Comparison of ENCODE assay signal across 1 cellular context in the genomic region with DNA sequence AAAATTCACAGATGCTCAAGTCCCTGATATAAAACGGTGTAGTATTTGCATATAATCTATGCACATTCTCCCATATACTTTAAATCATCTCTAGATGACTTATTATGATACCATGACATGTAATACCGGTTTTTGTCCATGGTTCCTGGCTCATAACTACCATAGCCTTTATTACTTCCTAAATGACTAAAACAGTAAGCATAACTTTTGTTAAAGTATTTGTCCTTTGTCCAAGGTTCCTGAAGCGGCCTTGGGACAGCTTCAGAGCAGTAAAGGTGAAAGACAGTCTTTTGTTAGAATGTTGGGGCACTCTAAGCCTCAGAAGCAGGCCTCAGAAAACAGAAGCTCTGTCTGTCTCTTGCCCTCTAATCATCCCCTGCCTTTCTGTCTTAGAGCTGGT.
TF ChIP-seq lines count a peak whose summit lies in the region.

No MANE protein-coding gene starts in this region.

TF ChIP-seq in K562, 482 proteins besides CTCF, POLR2A, EP300 and RAD21:
- TF ChIP-seq ZNF121 (CRISPR knock-in tag; conservative IDR thresholded peaks at IDR 0.05), result no peak
- no peak for TF ChIP-seq ZNF3 (CRISPR knock-in tag; IDR thresholded peaks at IDR 0.05)
- no peak for TF ChIP-seq IRF2 (CRISPR knock-in tag; IDR thresholded peaks at IDR 0.05)
- no peak for TF ChIP-seq EP400 (IDR thresholded peaks at IDR 0.05)
- no peak for TF ChIP-seq MCM5 (IDR thresholded peaks at IDR 0.05; ENCODE audit: low read depth)
- TF ChIP-seq ARHGAP35 (IDR thresholded peaks at IDR 0.05; ENCODE audit: partially characterized antibody), result no peak
- no peak for TF ChIP-seq CSDE1 (IDR thresholded peaks at IDR 0.05)
- TF ChIP-seq KLF16 (IDR thresholded peaks at IDR 0.05), result no peak
- no peak for TF ChIP-seq HMG20A (CRISPR knock-in tag; conservative IDR thresholded peaks at IDR 0.05)
- TF ChIP-seq PPARD (CRISPR knock-in tag; IDR thresholded peaks at IDR 0.05), result no peak
- TF ChIP-seq ZNF778 (CRISPR knock-in tag; IDR thresholded peaks at IDR 0.05), result no peak
- TF ChIP-seq, protein P1, sequence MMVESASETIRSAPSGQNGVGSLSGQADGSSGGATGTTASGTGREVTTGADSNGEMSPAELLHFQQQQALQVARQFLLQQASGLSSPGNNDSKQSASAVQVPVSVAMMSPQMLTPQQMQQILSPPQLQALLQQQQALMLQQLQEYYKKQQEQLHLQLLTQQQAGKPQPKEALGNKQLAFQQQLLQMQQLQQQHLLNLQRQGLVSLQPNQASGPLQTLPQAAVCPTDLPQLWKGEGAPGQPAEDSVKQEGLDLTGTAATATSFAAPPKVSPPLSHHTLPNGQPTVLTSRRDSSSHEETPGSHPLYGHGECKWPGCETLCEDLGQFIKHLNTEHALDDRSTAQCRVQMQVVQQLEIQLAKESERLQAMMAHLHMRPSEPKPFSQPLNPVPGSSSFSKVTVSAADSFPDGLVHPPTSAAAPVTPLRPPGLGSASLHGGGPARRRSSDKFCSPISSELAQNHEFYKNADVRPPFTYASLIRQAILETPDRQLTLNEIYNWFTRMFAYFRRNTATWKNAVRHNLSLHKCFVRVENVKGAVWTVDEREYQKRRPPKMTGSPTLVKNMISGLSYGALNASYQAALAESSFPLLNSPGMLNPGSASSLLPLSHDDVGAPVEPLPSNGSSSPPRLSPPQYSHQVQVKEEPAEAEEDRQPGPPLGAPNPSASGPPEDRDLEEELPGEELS (CRISPR knock-in tag; IDR thresholded peaks at IDR 0.05; ENCODE audit: borderline replicate concordance), result no peak
- TF ChIP-seq NCOA2 (IDR thresholded peaks at IDR 0.05; ENCODE audit: partially characterized antibody in 2 of 2), result no peak
- TF ChIP-seq, protein P2, sequence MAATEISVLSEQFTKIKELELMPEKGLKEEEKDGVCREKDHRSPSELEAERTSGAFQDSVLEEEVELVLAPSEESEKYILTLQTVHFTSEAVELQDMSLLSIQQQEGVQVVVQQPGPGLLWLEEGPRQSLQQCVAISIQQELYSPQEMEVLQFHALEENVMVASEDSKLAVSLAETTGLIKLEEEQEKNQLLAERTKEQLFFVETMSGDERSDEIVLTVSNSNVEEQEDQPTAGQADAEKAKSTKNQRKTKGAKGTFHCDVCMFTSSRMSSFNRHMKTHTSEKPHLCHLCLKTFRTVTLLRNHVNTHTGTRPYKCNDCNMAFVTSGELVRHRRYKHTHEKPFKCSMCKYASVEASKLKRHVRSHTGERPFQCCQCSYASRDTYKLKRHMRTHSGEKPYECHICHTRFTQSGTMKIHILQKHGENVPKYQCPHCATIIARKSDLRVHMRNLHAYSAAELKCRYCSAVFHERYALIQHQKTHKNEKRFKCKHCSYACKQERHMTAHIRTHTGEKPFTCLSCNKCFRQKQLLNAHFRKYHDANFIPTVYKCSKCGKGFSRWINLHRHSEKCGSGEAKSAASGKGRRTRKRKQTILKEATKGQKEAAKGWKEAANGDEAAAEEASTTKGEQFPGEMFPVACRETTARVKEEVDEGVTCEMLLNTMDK (IDR thresholded peaks at IDR 0.05; ENCODE audit: borderline replicate concordance, insufficient read depth, low read depth, low read length, poor library complexity, severe bottlenecking), result no peak
- TF ChIP-seq, protein P3, sequence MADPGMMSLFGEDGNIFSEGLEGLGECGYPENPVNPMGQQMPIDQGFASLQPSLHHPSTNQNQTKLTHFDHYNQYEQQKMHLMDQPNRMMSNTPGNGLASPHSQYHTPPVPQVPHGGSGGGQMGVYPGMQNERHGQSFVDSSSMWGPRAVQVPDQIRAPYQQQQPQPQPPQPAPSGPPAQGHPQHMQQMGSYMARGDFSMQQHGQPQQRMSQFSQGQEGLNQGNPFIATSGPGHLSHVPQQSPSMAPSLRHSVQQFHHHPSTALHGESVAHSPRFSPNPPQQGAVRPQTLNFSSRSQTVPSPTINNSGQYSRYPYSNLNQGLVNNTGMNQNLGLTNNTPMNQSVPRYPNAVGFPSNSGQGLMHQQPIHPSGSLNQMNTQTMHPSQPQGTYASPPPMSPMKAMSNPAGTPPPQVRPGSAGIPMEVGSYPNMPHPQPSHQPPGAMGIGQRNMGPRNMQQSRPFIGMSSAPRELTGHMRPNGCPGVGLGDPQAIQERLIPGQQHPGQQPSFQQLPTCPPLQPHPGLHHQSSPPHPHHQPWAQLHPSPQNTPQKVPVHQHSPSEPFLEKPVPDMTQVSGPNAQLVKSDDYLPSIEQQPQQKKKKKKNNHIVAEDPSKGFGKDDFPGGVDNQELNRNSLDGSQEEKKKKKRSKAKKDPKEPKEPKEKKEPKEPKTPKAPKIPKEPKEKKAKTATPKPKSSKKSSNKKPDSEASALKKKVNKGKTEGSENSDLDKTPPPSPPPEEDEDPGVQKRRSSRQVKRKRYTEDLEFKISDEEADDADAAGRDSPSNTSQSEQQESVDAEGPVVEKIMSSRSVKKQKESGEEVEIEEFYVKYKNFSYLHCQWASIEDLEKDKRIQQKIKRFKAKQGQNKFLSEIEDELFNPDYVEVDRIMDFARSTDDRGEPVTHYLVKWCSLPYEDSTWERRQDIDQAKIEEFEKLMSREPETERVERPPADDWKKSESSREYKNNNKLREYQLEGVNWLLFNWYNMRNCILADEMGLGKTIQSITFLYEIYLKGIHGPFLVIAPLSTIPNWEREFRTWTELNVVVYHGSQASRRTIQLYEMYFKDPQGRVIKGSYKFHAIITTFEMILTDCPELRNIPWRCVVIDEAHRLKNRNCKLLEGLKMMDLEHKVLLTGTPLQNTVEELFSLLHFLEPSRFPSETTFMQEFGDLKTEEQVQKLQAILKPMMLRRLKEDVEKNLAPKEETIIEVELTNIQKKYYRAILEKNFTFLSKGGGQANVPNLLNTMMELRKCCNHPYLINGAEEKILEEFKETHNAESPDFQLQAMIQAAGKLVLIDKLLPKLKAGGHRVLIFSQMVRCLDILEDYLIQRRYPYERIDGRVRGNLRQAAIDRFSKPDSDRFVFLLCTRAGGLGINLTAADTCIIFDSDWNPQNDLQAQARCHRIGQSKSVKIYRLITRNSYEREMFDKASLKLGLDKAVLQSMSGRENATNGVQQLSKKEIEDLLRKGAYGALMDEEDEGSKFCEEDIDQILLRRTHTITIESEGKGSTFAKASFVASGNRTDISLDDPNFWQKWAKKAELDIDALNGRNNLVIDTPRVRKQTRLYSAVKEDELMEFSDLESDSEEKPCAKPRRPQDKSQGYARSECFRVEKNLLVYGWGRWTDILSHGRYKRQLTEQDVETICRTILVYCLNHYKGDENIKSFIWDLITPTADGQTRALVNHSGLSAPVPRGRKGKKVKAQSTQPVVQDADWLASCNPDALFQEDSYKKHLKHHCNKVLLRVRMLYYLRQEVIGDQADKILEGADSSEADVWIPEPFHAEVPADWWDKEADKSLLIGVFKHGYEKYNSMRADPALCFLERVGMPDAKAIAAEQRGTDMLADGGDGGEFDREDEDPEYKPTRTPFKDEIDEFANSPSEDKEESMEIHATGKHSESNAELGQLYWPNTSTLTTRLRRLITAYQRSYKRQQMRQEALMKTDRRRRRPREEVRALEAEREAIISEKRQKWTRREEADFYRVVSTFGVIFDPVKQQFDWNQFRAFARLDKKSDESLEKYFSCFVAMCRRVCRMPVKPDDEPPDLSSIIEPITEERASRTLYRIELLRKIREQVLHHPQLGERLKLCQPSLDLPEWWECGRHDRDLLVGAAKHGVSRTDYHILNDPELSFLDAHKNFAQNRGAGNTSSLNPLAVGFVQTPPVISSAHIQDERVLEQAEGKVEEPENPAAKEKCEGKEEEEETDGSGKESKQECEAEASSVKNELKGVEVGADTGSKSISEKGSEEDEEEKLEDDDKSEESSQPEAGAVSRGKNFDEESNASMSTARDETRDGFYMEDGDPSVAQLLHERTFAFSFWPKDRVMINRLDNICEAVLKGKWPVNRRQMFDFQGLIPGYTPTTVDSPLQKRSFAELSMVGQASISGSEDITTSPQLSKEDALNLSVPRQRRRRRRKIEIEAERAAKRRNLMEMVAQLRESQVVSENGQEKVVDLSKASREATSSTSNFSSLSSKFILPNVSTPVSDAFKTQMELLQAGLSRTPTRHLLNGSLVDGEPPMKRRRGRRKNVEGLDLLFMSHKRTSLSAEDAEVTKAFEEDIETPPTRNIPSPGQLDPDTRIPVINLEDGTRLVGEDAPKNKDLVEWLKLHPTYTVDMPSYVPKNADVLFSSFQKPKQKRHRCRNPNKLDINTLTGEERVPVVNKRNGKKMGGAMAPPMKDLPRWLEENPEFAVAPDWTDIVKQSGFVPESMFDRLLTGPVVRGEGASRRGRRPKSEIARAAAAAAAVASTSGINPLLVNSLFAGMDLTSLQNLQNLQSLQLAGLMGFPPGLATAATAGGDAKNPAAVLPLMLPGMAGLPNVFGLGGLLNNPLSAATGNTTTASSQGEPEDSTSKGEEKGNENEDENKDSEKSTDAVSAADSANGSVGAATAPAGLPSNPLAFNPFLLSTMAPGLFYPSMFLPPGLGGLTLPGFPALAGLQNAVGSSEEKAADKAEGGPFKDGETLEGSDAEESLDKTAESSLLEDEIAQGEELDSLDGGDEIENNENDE (IDR thresholded peaks at IDR 0.05; ENCODE audit: low read depth, low read length), result no peak
- no peak for TF ChIP-seq CBX8 (IDR thresholded peaks at IDR 0.05; ENCODE audit: borderline replicate concordance, extremely low read depth, low read depth, low read length, poor library complexity, severe bottlenecking)
- no peak for TF ChIP-seq ZNF217 (CRISPR knock-in tag; IDR thresholded peaks at IDR 0.05)
- TF ChIP-seq, protein P4, sequence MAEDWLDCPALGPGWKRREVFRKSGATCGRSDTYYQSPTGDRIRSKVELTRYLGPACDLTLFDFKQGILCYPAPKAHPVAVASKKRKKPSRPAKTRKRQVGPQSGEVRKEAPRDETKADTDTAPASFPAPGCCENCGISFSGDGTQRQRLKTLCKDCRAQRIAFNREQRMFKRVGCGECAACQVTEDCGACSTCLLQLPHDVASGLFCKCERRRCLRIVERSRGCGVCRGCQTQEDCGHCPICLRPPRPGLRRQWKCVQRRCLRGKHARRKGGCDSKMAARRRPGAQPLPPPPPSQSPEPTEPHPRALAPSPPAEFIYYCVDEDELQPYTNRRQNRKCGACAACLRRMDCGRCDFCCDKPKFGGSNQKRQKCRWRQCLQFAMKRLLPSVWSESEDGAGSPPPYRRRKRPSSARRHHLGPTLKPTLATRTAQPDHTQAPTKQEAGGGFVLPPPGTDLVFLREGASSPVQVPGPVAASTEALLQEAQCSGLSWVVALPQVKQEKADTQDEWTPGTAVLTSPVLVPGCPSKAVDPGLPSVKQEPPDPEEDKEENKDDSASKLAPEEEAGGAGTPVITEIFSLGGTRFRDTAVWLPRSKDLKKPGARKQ (CRISPR knock-in tag; IDR thresholded peaks at IDR 0.05), result no peak
